Comparison of ENCODE assay signal across 10 cellular contexts in the genomic region with DNA sequence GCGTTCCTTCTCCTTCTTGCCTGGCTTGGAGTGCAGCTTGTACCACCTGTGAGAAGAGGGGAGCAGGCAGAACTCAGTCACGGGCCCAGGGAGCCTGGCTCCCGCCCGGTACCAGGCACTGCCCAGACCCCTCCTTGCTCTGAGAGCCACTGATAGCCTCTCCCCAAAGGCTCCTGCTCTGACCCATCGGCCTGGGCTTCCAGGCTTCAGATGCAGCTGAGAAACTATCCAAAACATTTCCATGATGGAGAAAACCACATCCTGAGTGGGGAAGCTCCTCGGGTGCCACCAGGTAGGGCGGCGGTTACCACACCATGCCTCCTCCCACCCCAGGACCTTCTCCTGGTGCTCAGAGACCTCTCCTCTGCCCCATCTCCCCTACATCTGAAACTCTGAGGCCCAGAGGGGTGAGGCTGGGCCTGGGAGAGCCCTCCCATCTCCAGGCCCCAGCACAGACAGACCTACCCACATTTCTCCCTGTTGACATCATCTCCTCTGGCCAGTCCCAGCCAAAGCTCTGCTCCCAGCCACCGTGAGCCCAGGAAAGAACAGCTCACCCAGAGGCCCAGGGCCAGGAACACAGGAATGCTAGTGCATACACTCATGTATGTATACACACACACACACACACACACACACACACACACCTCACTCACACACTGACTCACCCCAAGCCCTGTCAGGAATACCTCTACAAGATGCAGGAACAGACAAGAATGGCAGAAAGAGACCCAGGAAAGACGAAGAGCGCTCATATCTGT. TPM values are rescaled to one million over a fixed set of nuclear protein-coding genes. Genes with fewer than 3 reads are reported as not detected.
DNase-seq lines count a peak whose midpoint lies in the region; ATAC-seq and TF ChIP-seq lines count a peak whose summit lies in the region.
"Had no signal": no experiment of that assay in that cellular context is flagged by ENCODE, and none has a peak within 500 bp of the region (broad histone marks: within the 10 kb centered on the region; RNA-seq: fewer than 3 reads in every experiment).

No MANE protein-coding gene starts in this region.

- peak overlapping the region; percentile 27 to 33 for H3K27ac ChIP-seq in lung (ENCODE audit: low read depth in 1 of 2, low read length in 1 of 2)

- no peaks in the 10 kb centered on the region for H3K4me1 Mint-ChIP-seq in activated naive CD8-positive, alpha-beta T cell treated with anti-CD3 and anti-CD28 coated beads for 36 hours

- no peak overlapping the region for H3K4me3 Mint-ChIP-seq in activated naive CD8-positive, alpha-beta T cell treated with anti-CD3 and anti-CD28 coated beads for 36 hours
- H3K4me3 Mint-ChIP-seq: neural crest cell had no signal

- peak; percentile 77 for ATAC-seq in lung (ENCODE audit: insufficient read depth, low FRiP score)

- H3K4me3 ChIP-seq in choroid plexus epithelial cell (ENCODE audit: low read depth, low read length) (no peak overlapping the region), lung (no peak overlapping the region)
- H3K4me3 ChIP-seq: Peyer's patch had no signal

- H3K9me3 ChIP-seq in lung (ENCODE audit: control insufficient read depth in 2 of 2, insufficient read depth in 1 of 2, low read length in 1 of 2), result no peaks in the 10 kb centered on the region
- H3K9me3 ChIP-seq: Peyer's patch had no signal

- no peaks in the 10 kb centered on the region for H3K27me3 ChIP-seq in lung (ENCODE audit: control insufficient read depth, insufficient read depth)
- H3K27me3 ChIP-seq: Peyer's patch had no signal

- H3K27me3 Mint-ChIP-seq in activated naive CD8-positive, alpha-beta T cell treated with anti-CD3 and anti-CD28 coated beads for 36 hours, result no peaks in the 10 kb centered on the region

- H3K27ac Mint-ChIP-seq in activated naive CD8-positive, alpha-beta T cell treated with anti-CD3 and anti-CD28 coated beads for 36 hours, result no peak overlapping the region

- no peaks in the 10 kb centered on the region for H3K9me3 Mint-ChIP-seq in activated naive CD8-positive, alpha-beta T cell treated with anti-CD3 and anti-CD28 coated beads for 36 hours
- H3K9me3 Mint-ChIP-seq: neural crest cell had no signal

- DNase-seq in HuH-7.5 (ENCODE audit: low spot score) (peak; percentile 85), choroid plexus epithelial cell (ENCODE audit: low read depth) (peak; percentile 99), lung (ENCODE audit: low spot score) (peak; percentile 66), ureter (ENCODE audit: low spot score) (peak; percentile 58), globus pallidus (ENCODE audit: low spot score) (no peak), NCI-H1105 (lab: John Stamatoyannopoulos, UW) (no peak)
- DNase-seq in activated naive CD8-positive, alpha-beta T cell treated with anti-CD3 and anti-CD28 coated beads for 36 hours, result no peak
- DNase-seq: anterior cingulate cortex, Peyer's patch had no signal

- 78 to 84% methylated on average over 11 of the region's 11 CpGs for WGBS in lung, 2 donors

- TF ChIP-seq CTCF in choroid plexus epithelial cell (conservative IDR thresholded peaks at IDR 0.05; ENCODE audit: low read depth, low read length) (no peak), lung (IDR thresholded peaks at IDR 0.05; ENCODE audit: control extremely low read depth, extremely low read depth) (no peak)

- peaks cover 0 to 16% of the 10 kb centered on the region in 2 donors for H3K36me3 ChIP-seq in lung (ENCODE audit: control insufficient read depth in 2 of 2, insufficient read depth in 2 of 2, low read length in 2 of 2)

- no peaks in the 10 kb centered on the region for H3K36me3 Mint-ChIP-seq in activated naive CD8-positive, alpha-beta T cell treated with anti-CD3 and anti-CD28 coated beads for 36 hours

- H3K4me1 ChIP-seq in lung (ENCODE audit: control insufficient read depth in 2 of 2, insufficient read depth in 2 of 2, low read length in 2 of 2), result peaks cover 0 to 14% of the 10 kb centered on the region in 2 donors

RNA-seq across cellular contexts. Expression of a gene that starts 17.9 kb away (rescaled TPM):
- total RNA-seq in lung (10 to 100 TPM; 10.4 to 15.6 TPM), ureter (28.6 TPM)
- polyA plus RNA-seq in lung, result 1 to 10 TPM; 8.3 to 8.9 TPM
- 10 to 100 TPM in 1 of 2 experiments, 1 to 10 TPM in 1; 8.3 to 10.8 TPM for total RNA-seq in activated naive CD8-positive, alpha-beta T cell treated with anti-CD3 and anti-CD28 coated beads for 36 hours

RNA-seq across cellular contexts. Expression of a gene that starts 23.3 kb away (rescaled TPM):
- total RNA-seq in lung (10 to 100 TPM; 11.0 to 23.8 TPM), ureter (26.1 TPM)
- 10 to 100 TPM; 10.0 to 12.7 TPM for polyA plus RNA-seq in lung
- 1 to 10 TPM; 4.0 to 4.3 TPM for total RNA-seq in activated naive CD8-positive, alpha-beta T cell treated with anti-CD3 and anti-CD28 coated beads for 36 hours

Comparison
In these comparisons a context has a peak if more than half of its experiments do, and no peak if none do; other contexts are left out.
1. DNase-seq: peak in HuH-7.5 (single experiment), choroid plexus epithelial cell (single experiment), lung (single experiment) and ureter (single experiment); none in activated naive CD8-positive, alpha-beta T cell treated with anti-CD3 and anti-CD28 coated beads for 36 hours (single experiment), globus pallidus (single experiment) and NCI-H1105 (single experiment).